Comparison of ENCODE assay signal across 19 cellular contexts in genomic region chr4:7760228-7760627, GRCh38.
DNase-seq lines count a peak whose midpoint lies in the region; ATAC-seq and TF ChIP-seq lines count a peak whose summit lies in the region.
"Had no signal": no experiment of that assay in that cellular context is flagged by ENCODE, and none has a peak within 500 bp of the region (broad histone marks: within the 10 kb centered on the region; RNA-seq: fewer than 3 reads in every experiment).

No MANE protein-coding gene starts in this region.

- no peaks in the 10 kb centered on the region for H3K9me3 Mint-ChIP-seq in activated naive CD4-positive, alpha-beta T cell treated with anti-CD3 and anti-CD28 coated beads for 36 hours
- H3K9me3 Mint-ChIP-seq in activated naive CD8-positive, alpha-beta T cell treated with anti-CD3 and anti-CD28 coated beads, Interleukin-2, amount 10 ng/mL, durations not matched to agents 7 days and 5 days, result no peaks in the 10 kb centered on the region
- H3K9me3 Mint-ChIP-seq in natural killer cell, result no peaks in the 10 kb centered on the region
- H3K9me3 Mint-ChIP-seq: GM23338 had no signal

- intact Hi-C loops in activated naive CD4-positive, alpha-beta T cell treated with anti-CD3 and anti-CD28 coated beads for 36 hours (cut with micrococcal nuclease), result loop anchor here (2.0 kb wide), 1 partner anchor 227 kb away; no protein-coding TSS in a partner anchor
- intact Hi-C loops in natural killer cell (cut with micrococcal nuclease), result loop anchor here (5.0 kb wide), 1 partner anchor 42 kb away; no protein-coding TSS in a partner anchor

- no peak for DNase-seq in activated naive CD4-positive, alpha-beta T cell treated with anti-CD3 and anti-CD28 coated beads for 36 hours
- DNase-seq in activated naive CD4-positive, alpha-beta T cell treated with Interleukin-2 at 50 U/mL for 16 hours, result no peak
- DNase-seq in NCI-H460 (ENCODE audit: extremely low read depth, low read depth) (peak; percentile 3), natural killer cell (no peak), NCI-H1092 (lab: John Stamatoyannopoulos, UW) (no peak), GOT3 (lab: John Stamatoyannopoulos, UW) (no peak)
- no peak for DNase-seq in activated naive CD8-positive, alpha-beta T cell treated with anti-CD3 and anti-CD28 coated beads, Interleukin-2, amount 10 ng/mL, durations not matched to agents 7 days and 5 days
- DNase-seq: COR-L47; cortex of kidney; foreskin melanocyte; NCI-H146; NCI-H2171 treated with DMSO at 0.1 percent for 48 hours; NCI-H82; stimulated activated CD4-positive, alpha-beta T cell treated with anti-CD3 and anti-CD28 coated beads, Interleukin-2, amount 100 ng/mL, for 48 hours; substantia nigra had no signal

- no peak for TF ChIP-seq CTCF in natural killer cell (IDR thresholded peaks at IDR 0.05)

- CTCF ChIA-PET in activated naive CD4-positive, alpha-beta T cell treated with anti-CD3 and anti-CD28 coated beads for 36 hours (lab: Charles Lee), result interaction anchor here (0.6 to 6.2 kb wide), 7 partner anchors 10 to 227 kb away, joined by 3 to 77 read pairs (median 4); no protein-coding TSS in a partner anchor

- H3K4me1 Mint-ChIP-seq in activated naive CD4-positive, alpha-beta T cell treated with anti-CD3 and anti-CD28 coated beads for 36 hours (ENCODE audit: low read depth), result peaks cover 39% of the 10 kb centered on the region
- H3K4me1 Mint-ChIP-seq in activated naive CD8-positive, alpha-beta T cell treated with anti-CD3 and anti-CD28 coated beads, Interleukin-2, amount 10 ng/mL, durations not matched to agents 7 days and 5 days, result peaks cover 10% of the 10 kb centered on the region
- peaks cover 11 to 19% of the 10 kb centered on the region in 2 donors for H3K4me1 Mint-ChIP-seq in natural killer cell

- POLR2A ChIA-PET in activated naive CD8-positive, alpha-beta T cell treated with anti-CD3 and anti-CD28 coated beads, Interleukin-2, amount 10 ng/mL, durations not matched to agents 7 days and 5 days (lab: Charles Lee), result no interaction called here

- H3K27ac Mint-ChIP-seq in activated naive CD4-positive, alpha-beta T cell treated with anti-CD3 and anti-CD28 coated beads for 36 hours, result peak overlapping the region; percentile 85
- peak overlapping the region; percentile 92 for H3K27ac Mint-ChIP-seq in activated naive CD8-positive, alpha-beta T cell treated with anti-CD3 and anti-CD28 coated beads, Interleukin-2, amount 10 ng/mL, durations not matched to agents 7 days and 5 days
- H3K27ac Mint-ChIP-seq in natural killer cell, result peak overlapping the region; percentile 82 to 94
- H3K27ac Mint-ChIP-seq: GM23338 had no signal

- H3K36me3 Mint-ChIP-seq in activated naive CD4-positive, alpha-beta T cell treated with anti-CD3 and anti-CD28 coated beads for 36 hours (ENCODE audit: low read depth), result peaks cover 2% of the 10 kb centered on the region
- no peaks in the 10 kb centered on the region for H3K36me3 Mint-ChIP-seq in activated naive CD8-positive, alpha-beta T cell treated with anti-CD3 and anti-CD28 coated beads, Interleukin-2, amount 10 ng/mL, durations not matched to agents 7 days and 5 days
- H3K36me3 Mint-ChIP-seq in natural killer cell, result no peaks in the 10 kb centered on the region

- no peaks in the 10 kb centered on the region for H3K27me3 Mint-ChIP-seq in activated naive CD4-positive, alpha-beta T cell treated with anti-CD3 and anti-CD28 coated beads for 36 hours (ENCODE audit: low read depth)
- no peaks in the 10 kb centered on the region for H3K27me3 Mint-ChIP-seq in activated naive CD8-positive, alpha-beta T cell treated with anti-CD3 and anti-CD28 coated beads, Interleukin-2, amount 10 ng/mL, durations not matched to agents 7 days and 5 days
- no peaks in the 10 kb centered on the region for H3K27me3 Mint-ChIP-seq in natural killer cell (ENCODE audit: low read depth in 2 of 2)
- H3K27me3 Mint-ChIP-seq: brain had no signal

- ATAC-seq in activated naive CD8-positive, alpha-beta T cell treated with anti-CD3 and anti-CD28 coated beads, Interleukin-2, amount 10 ng/mL, durations not matched to agents 7 days and 5 days (ENCODE audit: low read depth), result no peak
- ATAC-seq in natural killer cell, result no peak
- no peak for ATAC-seq in GM21528 (IDR thresholded peaks at IDR 0.05; ENCODE audit: low FRiP score, unreplicated experiment)
- ATAC-seq: GM23338, SK-N-SH treated with all-trans-retinoic acid at 6 μM for 48 hours had no signal

- peak overlapping the region; percentile 60 for H3K4me3 Mint-ChIP-seq in activated naive CD4-positive, alpha-beta T cell treated with anti-CD3 and anti-CD28 coated beads for 36 hours
- H3K4me3 Mint-ChIP-seq in activated naive CD8-positive, alpha-beta T cell treated with anti-CD3 and anti-CD28 coated beads, Interleukin-2, amount 10 ng/mL, durations not matched to agents 7 days and 5 days, result peak overlapping the region; percentile 32
- no peak overlapping the region for H3K4me3 Mint-ChIP-seq in natural killer cell
- H3K4me3 Mint-ChIP-seq: brain, GM23338 had no signal
